23 cellular contexts compared by ENCODE assay signal in genomic region chr6:151024597-151024996, GRCh38.
DNase-seq lines count a peak whose midpoint lies in the region; ATAC-seq, FAIRE-seq and TF ChIP-seq lines count a peak whose summit lies in the region.
"Had no signal": no experiment of that assay in that cellular context is flagged by ENCODE, and none has a peak within 500 bp of the region (broad histone marks: within the 10 kb centered on the region; RNA-seq: fewer than 3 reads in every experiment).

No MANE protein-coding gene starts in this region.

- H3K9ac ChIP-seq in trophoblast cell (ENCODE audit: low read length): no peak overlapping the region
- H3K9ac ChIP-seq: BLaER1, GM23248 had no signal

- H3K27me3 Mint-ChIP-seq in brain: no peaks in the 10 kb centered on the region

- H3K4me1 ChIP-seq in left lung (peaks cover 0 to 6% of the 10 kb centered on the region in 2 donors), sigmoid colon (peaks cover 0 to 20% (median 11%) of the 10 kb centered on the region in 4 donors), trophoblast cell (ENCODE audit: control insufficient read depth in 1 of 2, insufficient read depth in 2 of 2, low read length in 2 of 2) (no peaks in the 10 kb centered on the region)

- ATAC-seq in left lung (peak; percentile 25), omental fat pad (ENCODE audit: low FRiP score) (no peak)
- ATAC-seq: CD8-positive, alpha-beta T cell had no signal

- no peak overlapping the region for H2BK120ac ChIP-seq in trophoblast cell (ENCODE audit: insufficient read depth, low read length, poor library complexity)

- H3K27ac Mint-ChIP-seq in brain: peak overlapping the region in 4 of 5 experiments; percentile 53 to 91 (median 77)
- H3K27ac Mint-ChIP-seq: CD8-positive, alpha-beta T cell had no signal

- TF ChIP-seq CTCF in C4-2B (conservative IDR thresholded peaks at IDR 0.05) (no peak), brain (conservative IDR thresholded peaks at IDR 0.05) (no peak), left lung (IDR thresholded peaks at IDR 0.05) (no peak), sigmoid colon (IDR thresholded peaks at IDR 0.05) (no peak), omental fat pad (IDR thresholded peaks at IDR 0.05) (no peak), brain microvascular endothelial cell (IDR thresholded peaks at IDR 0.05; ENCODE audit: low read depth, low read length, missing control alignments) (no peak)

- no peak overlapping the region for H4K8ac ChIP-seq in trophoblast cell (ENCODE audit: low read depth, low read length)

- no peak overlapping the region for H2BK5ac ChIP-seq in trophoblast cell (ENCODE audit: low read depth, low read length, poor library complexity)

- H4K12ac ChIP-seq in trophoblast cell (ENCODE audit: low read depth, low read length): no peak overlapping the region

- no peak for DNase-seq in left lung
- DNase-seq in sigmoid colon: no peak
- no peak for DNase-seq in HTR-8/SVneo (ENCODE audit: insufficient read length, low spot score)
- no peak for DNase-seq in omental fat pad (ENCODE audit: low spot score)
- no peak for DNase-seq in brain microvascular endothelial cell
- DNase-seq in trophoblast cell: no peak
- DNase-seq: CD8-positive, alpha-beta T cell; DMS53; EL; GM23248; HCEC 1CT; IMR-90; NCI-H1048; NCI-H1436; NCI-H1930; NCI-H345; NCI-H524 treated with DMSO at 0.1 percent for 48 hours; PC-9 had no signal

- H2AFZ ChIP-seq in trophoblast cell (ENCODE audit: insufficient read depth, low read length, poor library complexity): no peak overlapping the region
- H2AFZ ChIP-seq: GM23248, PC-9 had no signal

- H3K36me3 ChIP-seq in left lung (peaks cover 0 to 16% of the 10 kb centered on the region in 2 donors), sigmoid colon (no peaks in the 10 kb centered on the region), brain microvascular endothelial cell (replicated peaks) (peaks cover 21% of the 10 kb centered on the region), trophoblast cell (ENCODE audit: control insufficient read depth in 1 of 2, insufficient read depth in 2 of 2, low read length in 2 of 2) (peaks cover 2 to 4% of the 10 kb centered on the region in 2 experiments)

- H3K23ac ChIP-seq in trophoblast cell (ENCODE audit: low read length): no peak overlapping the region

- peaks cover 49% of the 10 kb centered on the region for H3K4me1 Mint-ChIP-seq in brain

- in situ Hi-C loops in brain microvascular endothelial cell (cut with HindIII; ENCODE audit: low pct_ligation_motif_present, low sequenced_read_pairs): no loop called here

- 94 to 98% methylated on average over 7 of the region's 7 CpGs for WGBS in sigmoid colon, 2 donors
- no CpG with 5 or more reads among the region's 7 CpGs for WGBS in trophoblast cell (ENCODE audit: extremely low coverage, insufficient coverage, insufficient read length)

- no peak overlapping the region for H3K4ac ChIP-seq in trophoblast cell (ENCODE audit: low read depth, low read length)

- H3K36me3 Mint-ChIP-seq in brain: peaks cover 46% of the 10 kb centered on the region

- H3K27ac ChIP-seq in C4-2B (peak overlapping the region; percentile 75), left lung (no peak overlapping the region), sigmoid colon (peak overlapping the region in 3 of 4 donors; percentile 57 to 82 (median 82)), brain microvascular endothelial cell (no peak overlapping the region), trophoblast cell (ENCODE audit: low read depth, low read length) (no peak overlapping the region)
- H3K27ac ChIP-seq: BLaER1, GM23248, PC-9 had no signal

- H3K4me3 Mint-ChIP-seq in brain: no peak overlapping the region
- H3K4me3 Mint-ChIP-seq: CD8-positive, alpha-beta T cell had no signal

- H3K4me2 ChIP-seq in trophoblast cell (ENCODE audit: low read length): no peak overlapping the region
- H3K4me2 ChIP-seq: BLaER1, PC-9 had no signal

- intact Hi-C loops in left lung (cut with DNase I): no loop called here
- intact Hi-C loops in sigmoid colon (cut with DNase I): no loop called here

- H3K4me3 ChIP-seq in left lung (no peak overlapping the region), sigmoid colon (no peak overlapping the region), brain microvascular endothelial cell (ENCODE audit: low read depth, low read length) (no peak overlapping the region), trophoblast cell (ENCODE audit: low read depth, low read length) (no peak overlapping the region)
- H3K4me3 ChIP-seq: BLaER1, GM23248, PC-9 had no signal

- FAIRE-seq in HTR-8/SVneo (lab: Jason Lieb, UNC): no peak
- FAIRE-seq: GM12892, GM18507 had no signal

- H2AK5ac ChIP-seq in trophoblast cell (ENCODE audit: low read length): no peak overlapping the region

- H3K9me3 Mint-ChIP-seq in brain: peaks cover 0 to 6% (median 5%) of the 10 kb centered on the region in 5 experiments
- H3K9me3 Mint-ChIP-seq: CD8-positive, alpha-beta T cell had no signal

- H3K18ac ChIP-seq in trophoblast cell (ENCODE audit: low read length): no peak overlapping the region

- no peak overlapping the region for H4K91ac ChIP-seq in trophoblast cell (ENCODE audit: low read depth, low read length)

- H3K27me3 ChIP-seq in left lung: no peaks in the 10 kb centered on the region
- no peaks in the 10 kb centered on the region for H3K27me3 ChIP-seq in sigmoid colon
- no peaks in the 10 kb centered on the region for H3K27me3 ChIP-seq in brain microvascular endothelial cell (replicated peaks)
- H3K27me3 ChIP-seq in trophoblast cell (ENCODE audit: insufficient read depth, low read length): no peaks in the 10 kb centered on the region
- H3K27me3 ChIP-seq: BLaER1 had no signal

- H3K9me3 ChIP-seq in left lung (no peaks in the 10 kb centered on the region), sigmoid colon (no peaks in the 10 kb centered on the region), trophoblast cell (ENCODE audit: insufficient read depth, low read depth, low read length) (peaks cover 3% of the 10 kb centered on the region)

- no peak overlapping the region for H2BK12ac ChIP-seq in trophoblast cell (ENCODE audit: low read length)

- no peak overlapping the region for H3K14ac ChIP-seq in trophoblast cell (ENCODE audit: low read length)

- no peaks in the 10 kb centered on the region for H3K79me2 ChIP-seq in trophoblast cell (ENCODE audit: control insufficient read depth, insufficient read depth, low read length, poor library complexity)

- H3K79me1 ChIP-seq in trophoblast cell (ENCODE audit: low read length): no peaks in the 10 kb centered on the region

- no peak for TF ChIP-seq EP300 in sigmoid colon (IDR thresholded peaks at IDR 0.05)

- no peak for TF ChIP-seq POLR2A in sigmoid colon (IDR thresholded peaks at IDR 0.05)

Comparison
In these comparisons a context has a peak if more than half of its experiments do, and no peak if none do; other contexts are left out.
1. H3K27ac ChIP-seq: peak in C4-2B (single experiment) and sigmoid colon (3 of 4); none in left lung (0 of 2), brain microvascular endothelial cell (single experiment) and trophoblast cell (single experiment).